In the genomic region with DNA sequence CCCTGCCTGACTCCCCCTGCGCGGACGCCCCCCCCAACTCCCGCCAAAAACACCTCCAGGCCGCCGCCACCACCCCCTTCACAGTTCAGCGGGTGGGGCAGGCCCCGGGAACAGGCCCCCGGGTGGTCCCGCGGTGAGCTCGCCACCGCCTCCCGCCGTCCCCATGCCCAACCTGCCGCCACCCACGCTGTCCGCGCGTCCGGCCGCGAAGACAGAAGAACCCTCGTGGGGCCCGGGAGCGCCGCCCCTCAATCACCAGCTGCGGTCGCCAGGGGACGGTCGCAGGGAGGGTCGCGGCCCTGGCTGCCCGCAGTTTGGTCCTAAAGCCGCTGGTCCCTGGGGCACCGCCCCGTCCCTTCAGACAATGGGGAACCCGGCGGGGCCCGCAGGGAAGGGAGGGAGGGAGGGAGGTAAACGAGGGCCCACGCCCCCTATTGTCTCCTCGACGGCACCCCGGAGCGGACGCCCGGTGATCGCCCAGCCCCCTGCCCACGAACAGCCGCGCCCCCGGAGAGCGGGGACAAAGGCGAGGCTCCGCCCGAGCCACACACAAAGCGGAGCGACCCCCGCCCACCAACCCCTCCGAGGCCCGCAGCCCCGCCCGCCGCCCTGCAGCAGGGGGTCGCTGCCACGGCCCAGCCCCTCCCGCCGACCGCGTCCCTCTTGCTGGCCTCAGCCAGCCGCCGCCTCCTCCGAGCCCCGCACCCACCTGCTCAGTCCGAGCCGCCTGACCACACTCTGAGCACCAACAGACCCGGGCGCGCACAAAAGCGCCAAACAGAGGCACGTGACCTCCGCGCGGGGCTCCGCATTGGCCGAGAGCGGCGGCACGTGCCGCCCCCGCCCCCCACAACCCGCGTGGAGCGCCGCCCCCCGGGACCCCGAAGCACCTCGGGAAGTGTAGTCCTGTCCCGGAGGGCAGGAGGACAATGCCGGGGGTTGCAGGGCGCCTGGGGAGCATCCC, we compare ENCODE assay signal across 8 cellular contexts. TPM values are rescaled to one million over a fixed set of nuclear protein-coding genes. Genes with fewer than 3 reads are reported as not detected.
DNase-seq lines count a peak whose midpoint lies in the region; FAIRE-seq and TF ChIP-seq lines count a peak whose summit lies in the region.

A gene (minus strand): TSS at position 740 of the 964 bp plus-strand sequence. CDS start 1,743 bp downstream, outside the sequence.

- H3K9me2 ChIP-seq in MM.1S (replicated peaks; ENCODE audit: insufficient read depth, low read length), result no peaks in the 10 kb centered on the region

- peaks cover 45% of the 10 kb centered on the region for H3K79me2 ChIP-seq in MM.1S (ENCODE audit: low read length)

- H3K36me3 ChIP-seq in MM.1S (replicated peaks; ENCODE audit: insufficient read depth, low read length) (peaks cover 26% of the 10 kb centered on the region), neutrophil (no peaks in the 10 kb centered on the region)

- in situ Hi-C loops in G401 (cut with HindIII; ENCODE audit: low sequenced_read_pairs), result no loop called here
- in situ Hi-C loops in SK-MEL-5 (cut with HindIII; ENCODE audit: low pct_unique_long_range_greater_than_20kb, low sequenced_read_pairs), result no loop called here

- H3K27me3 ChIP-seq in MM.1S (replicated peaks; ENCODE audit: insufficient read depth, low read length), result peaks cover 16% of the 10 kb centered on the region
- peaks cover 28% of the 10 kb centered on the region for H3K27me3 ChIP-seq in neutrophil

- peak; percentile 43 for FAIRE-seq in H54 (lab: Jason Lieb, UNC)

- TF ChIP-seq CTCF in MM.1S (IDR thresholded peaks at IDR 0.05; ENCODE audit: low read length), result no peak
- TF ChIP-seq CTCF in neutrophil (IDR thresholded peaks at IDR 0.05), result no peak

- peak within 1 kb of the TSS; percentile 47; the same call in 1 of the 2 replicates for H3K27ac ChIP-seq in MM.1S (ENCODE audit: low read length)
- peak within 1 kb of the TSS; percentile 57 for H3K27ac ChIP-seq in neutrophil
- peak within 1 kb of the TSS; percentile 96 for H3K27ac ChIP-seq in substantia nigra (ENCODE audit: low read depth, low read length, poor library complexity, severe bottlenecking)

- H3K4me1 ChIP-seq in MM.1S (ENCODE audit: low read length) (peaks cover 17% of the 10 kb centered on the region), neutrophil (ENCODE audit: control insufficient read depth in 1 of 2, insufficient read depth in 1 of 2, low read depth in 1 of 2, low read length in 1 of 2) (peaks cover 21 to 25% of the 10 kb centered on the region in 2 experiments)

- H3K4me2 ChIP-seq in MM.1S (ENCODE audit: low read depth, low read length), result peak within 1 kb of the TSS; percentile 73

- H4K20me1 ChIP-seq in MM.1S (ENCODE audit: insufficient read depth, low read length), result no peaks in the 10 kb centered on the region

- H2AFZ ChIP-seq in MM.1S (ENCODE audit: low read length), result peak within 1 kb of the TSS; percentile 71

- H3K9ac ChIP-seq in MM.1S (ENCODE audit: low read length), result peak within 1 kb of the TSS; percentile 91

- peaks cover 17% of the 10 kb centered on the region; the same call in 1 of the 2 replicates for H3F3A ChIP-seq in MM.1S (ENCODE audit: insufficient read depth, low read length)

- peak; percentile 91 for TF ChIP-seq POLR2A in H54 (IDR thresholded peaks at IDR 0.05; ENCODE audit: low read depth, low read length)

- H3K9me3 ChIP-seq in MM.1S (replicated peaks; ENCODE audit: insufficient read depth, low read length) (no peaks in the 10 kb centered on the region), neutrophil (no peaks in the 10 kb centered on the region)

- H3K4me3 ChIP-seq in MM.1S (ENCODE audit: low read length) (peak within 1 kb of the TSS; percentile 69), neutrophil (ENCODE audit: low read depth in 1 of 2, low read length in 1 of 2) (peak within 1 kb of the TSS; percentile 65 to 83)

- DNase-seq in G401 (ENCODE audit: low spot score) (peak; percentile 95), H54 (ENCODE audit: insufficient read length, low spot score) (peak; percentile 59), MM.1S (peak; percentile 95), SK-MEL-5 (ENCODE audit: low read depth, low spot score) (peak; percentile 82), foreskin melanocyte (peak; percentile 86), substantia nigra (lab: John Stamatoyannopoulos, UW) (peak; percentile 70 to 97 (median 91))
- DNase-seq in activated naive CD4-positive, alpha-beta T cell treated with Interleukin-2 at 50 U/mL for 16 hours, result peak; percentile 88

RNA-seq across cellular contexts. Expression of the gene that starts here (rescaled TPM):
- total RNA-seq in G401 (2014; rRNA removed; shearing (Covaris generic)), result 130 and 147 TPM in 2 replicates
- total RNA-seq in SK-MEL-5 (2014; rRNA removed; shearing (Covaris generic)), result 99.5 and 125 TPM in 2 replicates
- polyA plus RNA-seq in SK-MEL-5 (2015; cell fraction: cytosol; rRNA removed), result 146 and 173 TPM in 2 replicates
- 100 and 104 TPM in 2 replicates for polyA plus RNA-seq in SK-MEL-5 (2015; cell fraction: nucleus; rRNA removed)

Comparison
In these comparisons a context has a peak if more than half of its experiments do, and no peak if none do; other contexts are left out.
1. Peak in every context shown above with its lines: DNase-seq, H3K4me3 ChIP-seq and H3K27ac ChIP-seq.